ENCODE assay signal across 2 cellular contexts in genomic region chr10:103281753-103282152, GRCh38.
TF ChIP-seq lines count a peak whose summit lies in the region.

No MANE protein-coding gene starts in this region.

TF ChIP-seq in GM23338, 12 proteins besides CTCF, POLR2A, EP300 and RAD21:
- peak; percentile 53 for TF ChIP-seq POLR2AphosphoS5 (IDR thresholded peaks at IDR 0.05; ENCODE audit: low read depth)
- no peak for TF ChIP-seq NANOG (IDR thresholded peaks at IDR 0.05; ENCODE audit: borderline replicate concordance)
- TF ChIP-seq REST (IDR thresholded peaks at IDR 0.05; ENCODE audit: unreplicated experiment) = peak; percentile 42
- peak; percentile 79 for TF ChIP-seq ZNF462 (CRISPR knock-in tag; IDR thresholded peaks at IDR 0.05)
- peak; percentile 24; the same call in 1 of the 2 replicates for TF ChIP-seq CREB1 (CRISPR knock-in tag; IDR thresholded peaks at IDR 0.05; ENCODE audit: low read depth)
- TF ChIP-seq EZH2 (IDR thresholded peaks at IDR 0.05; ENCODE audit: low read depth, unreplicated experiment) = no peak

TF ChIP-seq in GM12878, 131 proteins besides CTCF, POLR2A, EP300 and RAD21:
- TF ChIP-seq YY1 (IDR thresholded peaks at IDR 0.05; ENCODE audit: low read depth, low read length) (0 out of 2 replicates have a peak, but pooled peaks have one; percentile 14), KDM1A (IDR thresholded peaks at IDR 0.05; ENCODE audit: borderline replicate concordance) (no peak)
TF ChIP-seq in GM12878: peak in this region for 1.
